Comparison of ENCODE assay signal across 2 cellular contexts in genomic region chr12:89238593-89238992, GRCh38.
A peak's percentile ranks its signal among the peaks of the same experiment; 100 is the strongest.
TF ChIP-seq lines count a peak whose summit lies in the region.

No MANE protein-coding gene starts in this region.

TF ChIP-seq in endothelial cell of umbilical vein, 7 proteins besides CTCF, POLR2A, EP300 and RAD21:
- TF ChIP-seq FOS (IDR thresholded peaks at IDR 0.05; ENCODE audit: borderline replicate concordance, insufficient read depth, low read length) (no peak), GATA2 (IDR thresholded peaks at IDR 0.05; ENCODE audit: insufficient read depth, insufficient read length, low read depth, low read length) (peak; percentile 11)

TF ChIP-seq in HEK293T, 16 proteins besides CTCF, POLR2A, EP300 and RAD21:
- TF ChIP-seq FOXM1 (IDR thresholded peaks at IDR 0.05; ENCODE audit: borderline replicate concordance) (no peak), ZNF384 (IDR thresholded peaks at IDR 0.05) (no peak), PKNOX1 (IDR thresholded peaks at IDR 0.05) (no peak), TARDBP (IDR thresholded peaks at IDR 0.05) (no peak), SUZ12 (IDR thresholded peaks at IDR 0.05) (no peak), HDGF (IDR thresholded peaks at IDR 0.05; ENCODE audit: borderline replicate concordance) (no peak), NFRKB (IDR thresholded peaks at IDR 0.05) (no peak), L3MBTL2 (conservative IDR thresholded peaks at IDR 0.05) (no peak), ARNT (IDR thresholded peaks at IDR 0.05) (no peak), FOXK2 (IDR thresholded peaks at IDR 0.05) (no peak), BHLHE40 (IDR thresholded peaks at IDR 0.05; ENCODE audit: borderline replicate concordance) (no peak), SP1 (IDR thresholded peaks at IDR 0.05) (no peak), ELF4 (IDR thresholded peaks at IDR 0.05) (no peak), CTBP1 (IDR thresholded peaks at IDR 0.05; ENCODE audit: borderline replicate concordance) (no peak), FOXA1 (IDR thresholded peaks at IDR 0.05) (no peak), LEF1 (IDR thresholded peaks at IDR 0.05; ENCODE audit: borderline replicate concordance) (no peak)
